8 cellular contexts compared by ENCODE assay signal in the genomic region with DNA sequence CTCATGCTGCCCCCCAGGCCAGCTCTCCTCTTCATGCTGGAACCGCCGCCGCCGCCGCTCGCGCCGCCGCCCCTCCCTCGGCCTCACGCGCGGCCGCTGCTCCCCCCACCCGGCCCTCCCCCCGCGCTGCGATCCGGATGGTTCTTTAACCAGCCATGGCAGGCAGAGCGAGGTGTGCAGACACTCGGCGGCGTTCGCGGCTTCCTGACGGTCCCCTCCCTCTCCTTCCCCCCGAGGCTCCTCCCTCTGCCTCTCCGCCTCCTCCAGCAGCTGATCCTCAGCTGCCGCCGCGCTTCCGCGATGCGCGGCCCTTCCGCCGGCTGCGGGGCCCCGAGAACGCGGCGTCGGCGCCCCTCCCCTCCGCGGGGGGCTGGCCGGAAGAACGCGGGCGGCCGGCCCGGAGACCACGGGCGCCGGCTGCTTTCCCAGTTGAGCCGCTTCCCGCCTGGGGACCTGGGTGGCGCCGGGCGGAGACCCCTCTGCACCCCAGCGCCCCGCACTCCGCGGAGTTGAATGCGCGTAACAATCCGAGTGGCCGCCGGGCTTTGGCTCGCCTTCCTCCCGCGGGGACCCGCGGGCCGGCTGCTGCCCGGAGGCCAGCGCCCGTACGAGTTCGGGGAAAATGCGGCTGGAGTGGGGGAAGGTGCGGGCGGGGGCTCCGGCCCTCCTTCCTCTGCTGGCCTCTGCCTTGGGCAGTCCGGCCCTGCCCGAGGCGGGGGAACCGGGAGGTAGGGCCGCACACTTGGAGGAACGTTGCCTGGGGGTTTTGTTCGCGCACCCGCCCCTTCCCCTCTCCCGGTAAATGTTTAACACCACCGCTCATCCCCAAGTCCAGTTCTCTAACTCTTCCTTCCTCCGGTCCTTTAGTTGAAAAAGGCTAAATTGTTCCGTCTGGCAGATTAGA. TPM values are rescaled to one million over a fixed set of nuclear protein-coding genes. Genes with fewer than 3 reads are reported as not detected.
DNase-seq lines count a peak whose midpoint lies in the region; ATAC-seq and TF ChIP-seq lines count a peak whose summit lies in the region.

A gene with protein sequence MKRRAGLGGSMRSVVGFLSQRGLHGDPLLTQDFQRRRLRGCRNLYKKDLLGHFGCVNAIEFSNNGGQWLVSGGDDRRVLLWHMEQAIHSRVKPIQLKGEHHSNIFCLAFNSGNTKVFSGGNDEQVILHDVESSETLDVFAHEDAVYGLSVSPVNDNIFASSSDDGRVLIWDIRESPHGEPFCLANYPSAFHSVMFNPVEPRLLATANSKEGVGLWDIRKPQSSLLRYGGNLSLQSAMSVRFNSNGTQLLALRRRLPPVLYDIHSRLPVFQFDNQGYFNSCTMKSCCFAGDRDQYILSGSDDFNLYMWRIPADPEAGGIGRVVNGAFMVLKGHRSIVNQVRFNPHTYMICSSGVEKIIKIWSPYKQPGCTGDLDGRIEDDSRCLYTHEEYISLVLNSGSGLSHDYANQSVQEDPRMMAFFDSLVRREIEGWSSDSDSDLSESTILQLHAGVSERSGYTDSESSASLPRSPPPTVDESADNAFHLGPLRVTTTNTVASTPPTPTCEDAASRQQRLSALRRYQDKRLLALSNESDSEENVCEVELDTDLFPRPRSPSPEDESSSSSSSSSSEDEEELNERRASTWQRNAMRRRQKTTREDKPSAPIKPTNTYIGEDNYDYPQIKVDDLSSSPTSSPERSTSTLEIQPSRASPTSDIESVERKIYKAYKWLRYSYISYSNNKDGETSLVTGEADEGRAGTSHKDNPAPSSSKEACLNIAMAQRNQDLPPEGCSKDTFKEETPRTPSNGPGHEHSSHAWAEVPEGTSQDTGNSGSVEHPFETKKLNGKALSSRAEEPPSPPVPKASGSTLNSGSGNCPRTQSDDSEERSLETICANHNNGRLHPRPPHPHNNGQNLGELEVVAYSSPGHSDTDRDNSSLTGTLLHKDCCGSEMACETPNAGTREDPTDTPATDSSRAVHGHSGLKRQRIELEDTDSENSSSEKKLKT (minus strand): TSS at position 176 of the 904 bp plus-strand sequence. CDS start 141 bp downstream, at position 35.

- peak within 1 kb of the TSS; percentile 97 for H2AFZ ChIP-seq in PC-3 (ENCODE audit: low read length)

- BruUV-seq in PC-3 (replicated peaks; lab: Mats Ljungman, UMichigan): no TSS peak

- CTCF ChIA-PET in PC-3 (lab: Charles Lee): interaction anchor here (0.5 to 2.9 kb wide), 3 partner anchors 23 to 52 kb away, joined by 3 to 20 read pairs (median 9); no protein-coding TSS in a partner anchor

- H3K9me2 ChIP-seq in PC-3 (replicated peaks; ENCODE audit: low read length): no peaks in the 10 kb centered on the region

- peak within 1 kb of the TSS; percentile 96 for H3K4me2 ChIP-seq in PC-3 (ENCODE audit: low read length)

- H3K27me3 ChIP-seq in PC-3 (ENCODE audit: low read length): no peaks in the 10 kb centered on the region

- DNase-seq in DMS 273 treated with DMSO at 0.1 percent for 48 hours (lab: John Stamatoyannopoulos, UW) (peak; percentile 75), PC-3 (peak; percentile 91), activated T-cell treated with anti-CD3 and anti-CD28 coated beads for 48 hours (ENCODE audit: low read depth) (peak; percentile 88), epithelial cell of prostate (ENCODE audit: low read depth, low spot score) (peak; percentile 79), mucosa of gallbladder (ENCODE audit: low spot score) (peak; percentile 95)
- peak; percentile 90 for DNase-seq in Jurkat, Clone E6-1 (ENCODE audit: low read depth, low spot score)
- DNase-seq in stimulated activated CD8-positive, alpha-beta memory T cell treated with anti-CD3 and anti-CD28 coated beads, Interleukin-4, amount 100 ng/mL, for 24 hours (ENCODE audit: low read depth): peak; percentile 89

- intact Hi-C loops in PC-3 (cut with micrococcal nuclease): loop anchor here (1.0 kb wide), 2 partner anchors 38 to 245 kb away; a partner anchor contains a TSS

- ATAC-seq in GM21529 (IDR thresholded peaks at IDR 0.05; ENCODE audit: unreplicated experiment) (peak; percentile 91), PC-3 (peak; percentile 82)

- POLR2A ChIA-PET in PC-3 (lab: Charles Lee; ENCODE audit: unreplicated experiment): interaction anchor here (0.7 kb wide), 2 partner anchors 311 to 1337 kb away, joined by 3 to 6 read pairs; a partner anchor contains a TSS

- H3K36me3 ChIP-seq in PC-3 (ENCODE audit: low read depth, low read length): peaks cover under 1% of the 10 kb centered on the region; the same call in 1 of the 2 replicates

- no peak for TF ChIP-seq CTCF in PC-3 (conservative IDR thresholded peaks at IDR 0.05; ENCODE audit: low read depth, low read length)

- H3K27ac ChIP-seq in PC-3 (ENCODE audit: low read length) (peak within 1 kb of the TSS; percentile 52), epithelial cell of prostate (peak within 1 kb of the TSS; percentile 77)

- H3K4me3 ChIP-seq in Jurkat, Clone E6-1 (ENCODE audit: low read length): peak within 1 kb of the TSS; percentile 84
- peak within 1 kb of the TSS; percentile 94 for H3K4me3 ChIP-seq in PC-3 (ENCODE audit: low read length)

- H3F3A ChIP-seq in PC-3 (ENCODE audit: low read length, unreplicated experiment): no peaks in the 10 kb centered on the region

- peaks cover 41% of the 10 kb centered on the region for H3K79me2 ChIP-seq in PC-3 (ENCODE audit: low read length)

- peak within 1 kb of the TSS; percentile 94 for H3K9ac ChIP-seq in PC-3 (ENCODE audit: low read length)

- H3K4me1 ChIP-seq in PC-3 (ENCODE audit: insufficient read depth, low read length): peaks cover 43% of the 10 kb centered on the region

- H4K20me1 ChIP-seq in PC-3 (ENCODE audit: low read length): no peaks in the 10 kb centered on the region

- H3K9me3 ChIP-seq in PC-3 (ENCODE audit: low read length): no peaks in the 10 kb centered on the region

RNA-seq across cellular contexts. Expression of the gene that starts here (rescaled TPM):
- polyA plus RNA-seq in Jurkat, Clone E6-1 (2012; ENCODE audit: insufficient read depth, insufficient read length): 27.3 TPM
- 17.5 and 21.0 TPM in 2 replicates for total RNA-seq in PC-3 (2014; rRNA removed)
- total RNA-seq in mucosa of gallbladder: 56.4 TPM

Comparison
In these comparisons a context has a peak if more than half of its experiments do, and no peak if none do; other contexts are left out.
1. Peak in every context shown above with its lines: DNase-seq, ATAC-seq, H3K4me3 ChIP-seq and H3K27ac ChIP-seq.